ENCODE assay signal across 27 cellular contexts in genomic region chr12:23862746-23863145, GRCh38.
"Had no signal": no experiment of that assay in that cellular context is flagged by ENCODE, and none has a peak within 500 bp of the region (broad histone marks: within the 10 kb centered on the region; RNA-seq: fewer than 3 reads in every experiment).

No MANE protein-coding gene starts in this region.

- H3K36me3 ChIP-seq: left ventricle myocardium inferior, ovary, prostate gland, stomach, thyroid gland, transverse colon, upper lobe of left lung had no signal

- H3K27me3 ChIP-seq: ovary, stomach, testis, thyroid gland, transverse colon, upper lobe of left lung had no signal

- H3K27me3 Mint-ChIP-seq: naive B cell; stimulated activated naive B cell treated with anti-CD40 and anti-IgM and Interleukin-4, amounts not matched to agents 10 μg/mL and 1 μg/mL and 100 μg/mL, for 72 hours had no signal

- H3K27ac ChIP-seq: left ventricle myocardium inferior, ovary, prostate gland, skin epidermis, stomach, testis, thyroid gland, transverse colon, upper lobe of left lung had no signal

- DNase-seq: islet precursor cell; left ventricle myocardium inferior; mesendoderm; naive B cell; natural killer cell; nephron progenitor cell; ovary; posterior cingulate gyrus; retina; right cardiac atrium; stimulated activated CD4-positive, alpha-beta T cell treated with anti-CD3 and anti-CD28 coated beads, Interleukin-12 subunit alpha, Interleukin-12 subunit beta, amount 100 ng/mL, for 4 hours; stimulated activated CD4-positive, alpha-beta T cell treated with anti-CD3 and anti-CD28 coated beads, Interleukin-15, amount 100 ng/mL, for 24 hours; stimulated activated CD4-positive, alpha-beta T cell treated with anti-CD3 and anti-CD28 coated beads, Interleukin-2, amount 100 ng/mL, for 24 hours; stimulated activated CD4-positive, alpha-beta T cell treated with anti-CD3 and anti-CD28 coated beads, Interleukin-4, amount 100 ng/mL, for 1 hour; stimulated activated naive B cell treated with anti-CD40 and anti-IgM and Interleukin-4, amounts not matched to agents 10 μg/mL and 1 μg/mL and 100 μg/mL, for 72 hours; stimulated activated naive CD8-positive, alpha-beta T cell treated with anti-CD3 and anti-CD28 coated beads, Interleukin-15, Interleukin-2, amounts not matched to agents 100 U/mL and 50 U/mL, for 24 hours; stomach; testis; thyroid gland; transverse colon; upper lobe of left lung had no signal

- ATAC-seq: natural killer cell; right cardiac atrium; sciatic nerve; stimulated activated naive B cell treated with anti-CD40 and anti-IgM and Interleukin-4, amounts not matched to agents 10 μg/mL and 1 μg/mL and 100 μg/mL, for 72 hours; stimulated activated naive CD8-positive, alpha-beta T cell treated with anti-CD3 and anti-CD28 coated beads, Interleukin-15, Interleukin-2, amounts not matched to agents 100 U/mL and 50 U/mL, for 24 hours had no signal

- H3K4me1 Mint-ChIP-seq: mesothelial cell of epicardium; naive B cell; natural killer cell; nephron progenitor cell; stimulated activated naive B cell treated with anti-CD40 and anti-IgM and Interleukin-4, amounts not matched to agents 10 μg/mL and 1 μg/mL and 100 μg/mL, for 72 hours had no signal

- FAIRE-seq: urothelium cell line had no signal

- H3K4me3 ChIP-seq: left ventricle myocardium inferior, lung, ovary, prostate gland, skin epidermis, stomach, testis, thyroid gland, transverse colon, upper lobe of left lung had no signal

- H3K4me1 ChIP-seq: left ventricle myocardium inferior, prostate gland, stomach, testis, thyroid gland, transverse colon, upper lobe of left lung had no signal

- H3K9me3 ChIP-seq: prostate gland, testis, thyroid gland, transverse colon had no signal

- H3K36me3 Mint-ChIP-seq: naive B cell had no signal

- H3K27ac Mint-ChIP-seq: mesothelial cell of epicardium; naive B cell; natural killer cell; nephron progenitor cell; stimulated activated naive B cell treated with anti-CD40 and anti-IgM and Interleukin-4, amounts not matched to agents 10 μg/mL and 1 μg/mL and 100 μg/mL, for 72 hours had no signal

- H3K4me3 Mint-ChIP-seq: mesothelial cell of epicardium; naive B cell; natural killer cell; nephron progenitor cell; stimulated activated naive B cell treated with anti-CD40 and anti-IgM and Interleukin-4, amounts not matched to agents 10 μg/mL and 1 μg/mL and 100 μg/mL, for 72 hours had no signal
